Comparison of ENCODE assay signal across 15 cellular contexts in genomic region chr7:50147952-50148351, GRCh38. TPM values are rescaled to one million over a fixed set of nuclear protein-coding genes. Genes with fewer than 3 reads are reported as not detected.
A peak's percentile ranks its signal among the peaks of the same experiment; 100 is the strongest.
DNase-seq lines count a peak whose midpoint lies in the region; ATAC-seq and TF ChIP-seq lines count a peak whose summit lies in the region.
"Had no signal": no experiment of that assay in that cellular context is flagged by ENCODE, and none has a peak within 500 bp of the region (broad histone marks: within the 10 kb centered on the region; RNA-seq: fewer than 3 reads in every experiment).

No MANE protein-coding gene starts in this region.

- no peaks in the 10 kb centered on the region for H3K27me3 Mint-ChIP-seq in activated CD4-positive, alpha-beta T cell treated with anti-CD3 and anti-CD28 coated beads for 36 hours
- H3K27me3 Mint-ChIP-seq in naive B cell: no peaks in the 10 kb centered on the region

- CTCF ChIA-PET in activated CD4-positive, alpha-beta T cell treated with anti-CD3 and anti-CD28 coated beads for 36 hours (lab: Charles Lee): interaction anchor here (0.7 to 2.3 kb wide), 7 partner anchors 35 to 270 kb away, joined by 3 to 5 read pairs (median 3); no protein-coding TSS in a partner anchor

- H3K27ac Mint-ChIP-seq in activated CD4-positive, alpha-beta T cell treated with anti-CD3 and anti-CD28 coated beads for 36 hours: peak overlapping the region; percentile 74
- peak overlapping the region; percentile 94 to 99 (median 97) for H3K27ac Mint-ChIP-seq in naive B cell

- ATAC-seq in activated CD4-positive, alpha-beta T cell treated with anti-CD3 and anti-CD28 coated beads for 36 hours: peak; percentile 13
- peak; percentile 10 for ATAC-seq in GM21786 (IDR thresholded peaks at IDR 0.05; ENCODE audit: unreplicated experiment)
- ATAC-seq in HG03558 (IDR thresholded peaks at IDR 0.05; ENCODE audit: extremely low read depth, unreplicated experiment): peak; percentile 13
- peak; percentile 22 to 29 for ATAC-seq in naive B cell (ENCODE audit: low read depth in 2 of 2)
- ATAC-seq: upper lobe of right lung had no signal

- intact Hi-C loops in activated CD4-positive, alpha-beta T cell treated with anti-CD3 and anti-CD28 coated beads for 36 hours (cut with DNase I, micrococcal nuclease): loop anchor here (1.0 to 10.0 kb wide), 8 partner anchors 8 to 974 kb away; no protein-coding TSS in a partner anchor

- no peaks in the 10 kb centered on the region for H3K9me3 Mint-ChIP-seq in activated CD4-positive, alpha-beta T cell treated with anti-CD3 and anti-CD28 coated beads for 36 hours (ENCODE audit: low read depth)
- no peaks in the 10 kb centered on the region for H3K9me3 Mint-ChIP-seq in naive B cell

- H3K36me3 Mint-ChIP-seq in activated CD4-positive, alpha-beta T cell treated with anti-CD3 and anti-CD28 coated beads for 36 hours (ENCODE audit: low read depth): no peaks in the 10 kb centered on the region
- H3K36me3 Mint-ChIP-seq in naive B cell: no peaks in the 10 kb centered on the region

- H3K4me1 Mint-ChIP-seq in activated CD4-positive, alpha-beta T cell treated with anti-CD3 and anti-CD28 coated beads for 36 hours: peaks cover 83% of the 10 kb centered on the region
- peaks cover 57 to 86% (median 76%) of the 10 kb centered on the region in 3 donors for H3K4me1 Mint-ChIP-seq in naive B cell

- no peak for TF ChIP-seq CTCF in GM10266 (IDR thresholded peaks at IDR 0.05; ENCODE audit: control insufficient read depth, insufficient read depth, low read depth, missing control alignments)

- POLR2A ChIA-PET in activated CD4-positive, alpha-beta T cell treated with anti-CD3 and anti-CD28 coated beads for 36 hours (lab: Charles Lee): interaction anchor here (1.2 kb wide), 1 partner anchor 225 kb away, joined by 3 read pairs; no protein-coding TSS in a partner anchor

- H3K4me3 Mint-ChIP-seq in activated CD4-positive, alpha-beta T cell treated with anti-CD3 and anti-CD28 coated beads for 36 hours: peak overlapping the region; percentile 40
- H3K4me3 Mint-ChIP-seq in naive B cell: peak overlapping the region in 6 of 8 donors; percentile 2 to 79 (median 60)

- DNase-seq in activated CD4-positive, alpha-beta T cell treated with anti-CD3 and anti-CD28 coated beads for 36 hours: no peak
- no peak for DNase-seq in activated CD4-positive, alpha-beta T cell treated with anti-CD3 and anti-CD28 coated beads, Interleukin-2, amount 50 U/mL, for 1 hour
- DNase-seq in naive B cell (no peak), middle frontal gyrus (ENCODE audit: extremely low spot score, low spot score) (no peak), GM10266 (ENCODE audit: extremely low spot score) (no peak), SIG-M5 (lab: John Stamatoyannopoulos, UW) (no peak)
- DNase-seq: HCEC 1CT, NCI-H774, T-helper 9 cell, upper lobe of right lung had no signal

RNA-seq across cellular contexts. Expression of gene ZPBP, which starts 54.9 kb away (rescaled TPM):
- not detected for total RNA-seq in activated CD4-positive, alpha-beta T cell treated with anti-CD3 and anti-CD28 coated beads for 36 hours
- not detected for polyA plus RNA-seq in naive B cell (ENCODE audit: low read depth in 6 of 6)
- total RNA-seq: M059J, upper lobe of right lung had no signal
- polyA plus RNA-seq: adipose tissue, neural cell had no signal
